In the genomic region with DNA sequence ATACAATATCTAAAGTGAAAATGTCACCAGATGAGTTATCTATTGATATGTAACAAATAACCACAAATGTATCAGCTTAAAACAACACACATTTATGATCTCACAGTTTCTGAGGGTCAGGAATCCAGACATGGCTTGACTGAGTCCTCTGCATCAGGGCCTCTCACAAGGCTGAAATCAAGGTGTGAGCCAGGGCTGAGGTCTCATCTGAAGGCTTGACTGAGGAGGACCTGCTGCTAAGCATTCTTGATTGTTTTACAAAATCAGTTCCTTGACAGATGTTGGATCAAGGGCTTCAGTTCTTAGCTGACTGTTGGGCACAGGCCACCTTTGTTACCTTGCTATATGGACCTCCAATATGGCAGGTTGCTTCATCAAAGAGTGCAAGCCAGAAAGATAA, we compare ENCODE assay signal across 1 cellular context.
TF ChIP-seq lines count a peak whose summit lies in the region.

No MANE protein-coding gene starts in this region.

TF ChIP-seq in K562, 482 proteins besides CTCF, POLR2A, EP300 and RAD21 (continued from another document):
- no peak for TF ChIP-seq CBFA2T2 (conservative IDR thresholded peaks at IDR 0.05)
- TF ChIP-seq CBX3 (IDR thresholded peaks at IDR 0.05; ENCODE audit: borderline replicate concordance in 1 of 2, low read length in 2 of 2) = no peak
- no peak for TF ChIP-seq ZNF311 (CRISPR knock-in tag; IDR thresholded peaks at IDR 0.05)
- TF ChIP-seq SRF (CRISPR knock-in tag; IDR thresholded peaks at IDR 0.05) = no peak
- TF ChIP-seq, protein P1, sequence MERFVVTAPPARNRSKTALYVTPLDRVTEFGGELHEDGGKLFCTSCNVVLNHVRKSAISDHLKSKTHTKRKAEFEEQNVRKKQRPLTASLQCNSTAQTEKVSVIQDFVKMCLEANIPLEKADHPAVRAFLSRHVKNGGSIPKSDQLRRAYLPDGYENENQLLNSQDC (CRISPR knock-in tag; IDR thresholded peaks at IDR 0.05) = no peak
- TF ChIP-seq, protein P2, sequence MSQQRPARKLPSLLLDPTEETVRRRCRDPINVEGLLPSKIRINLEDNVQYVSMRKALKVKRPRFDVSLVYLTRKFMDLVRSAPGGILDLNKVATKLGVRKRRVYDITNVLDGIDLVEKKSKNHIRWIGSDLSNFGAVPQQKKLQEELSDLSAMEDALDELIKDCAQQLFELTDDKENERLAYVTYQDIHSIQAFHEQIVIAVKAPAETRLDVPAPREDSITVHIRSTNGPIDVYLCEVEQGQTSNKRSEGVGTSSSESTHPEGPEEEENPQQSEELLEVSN (IDR thresholded peaks at IDR 0.05; ENCODE audit: borderline replicate concordance in 1 of 2, extremely low read depth in 1 of 2, insufficient read depth in 1 of 2, insufficient read length in 1 of 2, low read depth in 1 of 2, low read length in 1 of 2, poor library complexity in 1 of 2, severe bottlenecking in 1 of 2) = no peak
- no peak for TF ChIP-seq ARID2 (IDR thresholded peaks at IDR 0.05)
